ENCODE assay signal across 26 cellular contexts in the genomic region with DNA sequence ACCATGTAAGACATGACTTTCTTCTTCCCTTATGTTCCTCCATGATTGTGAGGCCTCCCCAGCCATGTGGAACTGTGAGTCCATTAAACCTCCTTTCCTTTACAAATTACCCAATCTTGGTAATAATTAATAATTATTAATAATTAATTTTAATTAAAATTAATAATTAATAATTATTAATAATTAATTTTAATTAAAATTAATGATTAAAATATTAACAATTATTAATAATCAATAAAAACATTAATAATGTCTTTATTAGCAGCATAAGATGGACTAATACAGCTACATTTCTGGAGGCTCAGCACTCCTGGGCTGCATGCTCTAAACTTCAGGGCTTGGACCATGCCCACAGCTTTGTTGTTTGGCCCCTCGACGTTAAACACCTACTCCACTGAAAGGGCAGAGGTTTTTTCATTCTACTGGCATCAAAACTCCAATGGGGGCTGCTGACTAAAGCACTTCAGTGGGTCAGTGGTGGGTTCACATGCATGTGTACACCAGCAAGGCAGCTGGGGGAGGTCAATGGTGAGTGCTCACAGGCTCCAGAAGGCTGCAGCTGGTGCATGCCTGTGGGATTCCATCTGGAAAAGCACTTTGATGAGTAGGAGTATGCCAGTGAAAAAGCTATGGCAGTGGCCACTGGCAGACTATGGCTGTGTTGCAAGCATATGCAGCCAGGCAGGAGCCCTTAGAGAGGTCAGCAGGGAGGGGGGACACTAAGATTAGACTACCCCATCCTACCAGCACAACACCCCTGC.
"Had no signal": no experiment of that assay in that cellular context is flagged by ENCODE, and none has a peak within 500 bp of the region (broad histone marks: within the 10 kb centered on the region; RNA-seq: fewer than 3 reads in every experiment).

No MANE protein-coding gene starts in this region.

- H3K4me1 Mint-ChIP-seq: mesothelial cell of epicardium; naive thymus-derived CD4-positive, alpha-beta T cell; stimulated activated memory B cell treated with anti-CD40 and anti-IgM and Interleukin-4, amounts not matched to agents 10 μg/mL and 1 μg/mL and 100 μg/mL, for 72 hours; stimulated activated naive CD8-positive, alpha-beta T cell treated with anti-CD3 and anti-CD28 coated beads, Interleukin-15, amount 100 ng/mL, for 72 hours had no signal

- H3K4me2 ChIP-seq: smooth muscle cell had no signal

- H3K4me3 Mint-ChIP-seq: mesothelial cell of epicardium; naive thymus-derived CD4-positive, alpha-beta T cell; natural killer cell treated with Interleukin-12 subunit alpha and Interleukin-12 subunit beta and Interleukin-15 and Interleukin-18, amount 100 ng/mL, for 72 hours; stimulated activated memory B cell treated with anti-CD40 and anti-IgM and Interleukin-4, amounts not matched to agents 10 μg/mL and 1 μg/mL and 100 μg/mL, for 72 hours; stimulated activated naive CD8-positive, alpha-beta T cell treated with anti-CD3 and anti-CD28 coated beads, Interleukin-15, amount 100 ng/mL, for 72 hours; type B pancreatic cell had no signal

- H3K27ac Mint-ChIP-seq: mesothelial cell of epicardium; naive thymus-derived CD4-positive, alpha-beta T cell; natural killer cell treated with Interleukin-12 subunit alpha and Interleukin-12 subunit beta and Interleukin-15 and Interleukin-18, amount 100 ng/mL, for 72 hours; progenitor cell of endocrine pancreas; stimulated activated memory B cell treated with anti-CD40 and anti-IgM and Interleukin-4, amounts not matched to agents 10 μg/mL and 1 μg/mL and 100 μg/mL, for 72 hours; stimulated activated naive CD8-positive, alpha-beta T cell treated with anti-CD3 and anti-CD28 coated beads, Interleukin-15, amount 100 ng/mL, for 72 hours; type B pancreatic cell had no signal

- H3K9me3 ChIP-seq: ovary, right atrium auricular region, right lobe of liver, uterus had no signal

- H3K4me3 ChIP-seq: left ventricle myocardium inferior, lung, ovary, right atrium auricular region, right lobe of liver, smooth muscle cell, tibial nerve, uterus had no signal

- H3K36me3 Mint-ChIP-seq: mesothelial cell of epicardium; naive thymus-derived CD4-positive, alpha-beta T cell; stimulated activated memory B cell treated with anti-CD40 and anti-IgM and Interleukin-4, amounts not matched to agents 10 μg/mL and 1 μg/mL and 100 μg/mL, for 72 hours; type B pancreatic cell had no signal

- H3K36me3 ChIP-seq: left ventricle myocardium inferior, ovary, right atrium auricular region, right lobe of liver, tibial nerve, uterus had no signal

- H3K27me3 ChIP-seq: ovary, right atrium auricular region, right lobe of liver, tibial nerve, uterus had no signal

- ATAC-seq: left cardiac atrium; naive thymus-derived CD4-positive, alpha-beta T cell; natural killer cell treated with Interleukin-12 subunit alpha and Interleukin-12 subunit beta and Interleukin-15 and Interleukin-18, amount 100 ng/mL, for 72 hours; right lobe of liver; stimulated activated memory B cell treated with anti-CD40 and anti-IgM and Interleukin-4, amounts not matched to agents 10 μg/mL and 1 μg/mL and 100 μg/mL, for 72 hours; stimulated activated naive CD8-positive, alpha-beta T cell treated with anti-CD3 and anti-CD28 coated beads, Interleukin-15, amount 100 ng/mL, for 72 hours had no signal

- DNase-seq: hippocampal formation; kidney glomerular epithelial cell; left cardiac atrium; left ventricle myocardium inferior; mesendoderm; naive thymus-derived CD4-positive, alpha-beta T cell; ovary; stimulated activated CD4-positive, alpha-beta T cell treated with anti-CD3 and anti-CD28 coated beads, Interleukin-1b, Interleukin-23, amount 100 ng/mL, for 48 hours; stimulated activated CD4-positive, alpha-beta T cell treated with anti-CD3 and anti-CD28 coated beads, Interleukin-2, amount 100 ng/mL, for 48 hours; stimulated activated CD4-positive, alpha-beta T cell treated with anti-CD3 and anti-CD28 coated beads, Interleukin-4, amount 100 ng/mL, for 4 hours; stimulated activated CD8-positive, alpha-beta memory T cell treated with anti-CD3 and anti-CD28 coated beads, Interleukin-4, amount 100 ng/mL, for 48 hours; stimulated activated naive CD4-positive, alpha-beta T cell treated with Interleukin-2 at 50 U/mL for 16 hours; stimulated activated naive CD8-positive, alpha-beta T cell treated with anti-CD3 and anti-CD28 coated beads, Interleukin-15, amount 100 ng/mL, for 72 hours; substantia nigra; uterus had no signal

- H3K27ac ChIP-seq: left ventricle myocardium inferior, ovary, right atrium auricular region, right lobe of liver, tibial nerve, uterus had no signal

- H3K4me1 ChIP-seq: left ventricle myocardium inferior, right atrium auricular region, right lobe of liver, tibial nerve, uterus had no signal

- H3K27me3 Mint-ChIP-seq: naive thymus-derived CD4-positive, alpha-beta T cell; natural killer cell treated with Interleukin-12 subunit alpha and Interleukin-12 subunit beta and Interleukin-15 and Interleukin-18, amount 100 ng/mL, for 72 hours; progenitor cell of endocrine pancreas; stimulated activated memory B cell treated with anti-CD40 and anti-IgM and Interleukin-4, amounts not matched to agents 10 μg/mL and 1 μg/mL and 100 μg/mL, for 72 hours; stimulated activated naive CD8-positive, alpha-beta T cell treated with anti-CD3 and anti-CD28 coated beads, Interleukin-15, amount 100 ng/mL, for 72 hours; type B pancreatic cell had no signal

- FAIRE-seq: keratinocyte had no signal
